8 cellular contexts compared by ENCODE assay signal in the genomic region with DNA sequence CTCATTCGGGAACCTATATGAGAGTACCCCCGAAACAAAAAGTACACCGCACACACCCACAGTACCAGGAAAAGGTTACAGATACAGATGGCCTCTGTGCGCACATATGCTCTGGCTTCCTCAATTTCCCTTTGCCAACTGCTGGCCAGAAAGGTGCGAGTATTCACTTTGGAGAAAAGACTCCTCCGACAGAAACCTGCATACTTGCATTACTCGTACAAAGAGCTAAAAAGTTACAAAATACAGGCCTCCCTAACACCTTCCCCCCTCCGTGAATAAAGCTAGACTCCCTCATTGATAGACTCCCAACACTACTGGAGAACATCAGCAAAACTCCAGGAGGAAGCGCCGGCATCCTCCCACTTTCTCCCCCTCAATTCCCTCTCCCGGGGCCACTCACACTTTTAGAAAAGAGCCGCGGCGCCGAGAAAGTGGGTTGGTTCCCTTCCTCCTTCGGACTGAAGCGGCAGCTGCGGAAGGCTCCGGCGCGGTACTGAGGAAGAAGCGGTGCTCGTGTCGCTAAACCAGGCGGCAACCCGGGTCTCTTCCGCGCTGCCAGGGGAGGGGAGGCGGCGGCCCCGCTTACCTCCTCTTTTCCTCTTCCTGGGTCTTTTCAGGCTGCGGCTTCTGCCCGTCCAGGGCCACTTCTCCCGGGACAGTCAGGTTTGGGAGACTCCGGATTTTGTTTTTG. TPM values are rescaled to one million over a fixed set of nuclear protein-coding genes. Genes with fewer than 3 reads are reported as not detected.
DNase-seq lines count a peak whose midpoint lies in the region; ATAC-seq and TF ChIP-seq lines count a peak whose summit lies in the region.

No MANE protein-coding gene starts in this region.

- H3K27me3 ChIP-seq in ACC112 (ENCODE audit: insufficient read depth, low read length): no peaks in the 10 kb centered on the region
- peaks cover 7% of the 10 kb centered on the region; the same call in 1 of the 2 replicates for H3K27me3 ChIP-seq in GM23338 (ENCODE audit: insufficient read depth)
- no peaks in the 10 kb centered on the region for H3K27me3 ChIP-seq in SU-DHL-6 (ENCODE audit: low read length)
- no peaks in the 10 kb centered on the region for H3K27me3 ChIP-seq in smooth muscle cell (ENCODE audit: low read depth)

- H2AFZ ChIP-seq in ACC112 (ENCODE audit: low read length, unreplicated experiment): peak overlapping the region; percentile 49
- H2AFZ ChIP-seq in GM23338: no peak overlapping the region
- peak overlapping the region; percentile 36 for H2AFZ ChIP-seq in SU-DHL-6 (ENCODE audit: low read depth, low read length, severe bottlenecking)
- peak overlapping the region; percentile 26 for H2AFZ ChIP-seq in smooth muscle cell (ENCODE audit: low read depth)

- no peaks in the 10 kb centered on the region for H3F3A ChIP-seq in GM23338 (replicated peaks; ENCODE audit: low read depth)
- no peaks in the 10 kb centered on the region for H3F3A ChIP-seq in SU-DHL-6 (ENCODE audit: insufficient read depth)
- H3F3A ChIP-seq in smooth muscle cell (ENCODE audit: low read depth): no peaks in the 10 kb centered on the region

- H3K36me3 ChIP-seq in ACC112 (ENCODE audit: insufficient read depth, low read length) (peaks cover 5% of the 10 kb centered on the region; the same call in 1 of the 2 replicates), GM23338 (ENCODE audit: insufficient read depth) (no peaks in the 10 kb centered on the region; the same call in none of the 2 replicates), SU-DHL-6 (ENCODE audit: low read length) (peaks cover 15% of the 10 kb centered on the region), smooth muscle cell (ENCODE audit: low read depth) (no peaks in the 10 kb centered on the region)

- H3K4me3 Mint-ChIP-seq in GM23338: peak overlapping the region; percentile 98

- H3K4me1 Mint-ChIP-seq in GM23338: peaks cover 28% of the 10 kb centered on the region

- H3K9ac ChIP-seq in SU-DHL-6 (ENCODE audit: low read length) (peak overlapping the region; percentile 92), smooth muscle cell (ENCODE audit: low read depth) (peak overlapping the region; percentile 95)

- peaks cover 12% of the 10 kb centered on the region for H3K27me3 Mint-ChIP-seq in GM23338 (ENCODE audit: insufficient read depth, low read depth, poor library complexity)

- H3K27ac Mint-ChIP-seq in GM23338: no peak overlapping the region; the same call in 1 of the 2 replicates

- peak overlapping the region; percentile 96 for H3K4me2 ChIP-seq in GM23338
- H3K4me2 ChIP-seq in SU-DHL-6 (ENCODE audit: low read depth, low read length, poor library complexity, severe bottlenecking): peak overlapping the region; percentile 97
- peak overlapping the region; percentile 96 for H3K4me2 ChIP-seq in smooth muscle cell

- H3K9me3 ChIP-seq in SU-DHL-6 (ENCODE audit: insufficient read depth, low read length) (peaks cover 4% of the 10 kb centered on the region; the same call in 1 of the 2 replicates), iPS-18c (ENCODE audit: control insufficient read depth, insufficient read depth, low read length) (peaks cover 3% of the 10 kb centered on the region), smooth muscle cell (replicated peaks; ENCODE audit: low read depth) (no peaks in the 10 kb centered on the region)

- WGBS in smooth muscle cell (ENCODE audit: low lambda C conversion rate): 4% methylated on average over 32 of the region's 35 CpGs

- H3K4me1 ChIP-seq in ACC112 (ENCODE audit: control insufficient read depth, insufficient read depth, low read length, unreplicated experiment): peaks cover 29% of the 10 kb centered on the region
- peaks cover 5% of the 10 kb centered on the region for H3K4me1 ChIP-seq in GM23338 (ENCODE audit: insufficient read depth)
- peaks cover 19% of the 10 kb centered on the region for H3K4me1 ChIP-seq in smooth muscle cell (ENCODE audit: low read depth)

- H3K4me3 ChIP-seq in ACC112 (ENCODE audit: low read depth, low read length): peak overlapping the region; percentile 91
- H3K4me3 ChIP-seq in GM23338: peak overlapping the region; percentile 93
- peak overlapping the region; percentile 99 for H3K4me3 ChIP-seq in SU-DHL-6 (ENCODE audit: insufficient read depth, low read length, poor library complexity, severe bottlenecking)
- H3K4me3 ChIP-seq in astrocyte of the cerebellum (ENCODE audit: low read depth, low read length): peak overlapping the region; percentile 98
- peak overlapping the region; percentile 99 for H3K4me3 ChIP-seq in iPS-18c (ENCODE audit: insufficient read depth, low read depth, low read length)
- H3K4me3 ChIP-seq in smooth muscle cell: peak overlapping the region; percentile 98

- TF ChIP-seq CTCF in GM23338 (conservative IDR thresholded peaks at IDR 0.05; ENCODE audit: low read depth in 2 of 2) (no peak), SU-DHL-6 (IDR thresholded peaks at IDR 0.05; ENCODE audit: insufficient read depth, low read length, poor library complexity, severe bottlenecking) (no peak), astrocyte of the cerebellum (IDR thresholded peaks at IDR 0.05; ENCODE audit: low read depth, low read length, missing control alignments) (no peak), smooth muscle cell (IDR thresholded peaks at IDR 0.05; ENCODE audit: borderline replicate concordance, insufficient read depth, poor library complexity, severe bottlenecking) (no peak)

- peaks cover 38% of the 10 kb centered on the region for H4K20me1 ChIP-seq in GM23338 (replicated peaks; ENCODE audit: insufficient read depth)
- peaks cover 14% of the 10 kb centered on the region for H4K20me1 ChIP-seq in SU-DHL-6 (ENCODE audit: low read depth, low read length)
- H4K20me1 ChIP-seq in smooth muscle cell (ENCODE audit: low read depth): peaks cover 53% of the 10 kb centered on the region

- H3K36me3 Mint-ChIP-seq in GM23338 (ENCODE audit: low read depth): peaks cover 15% of the 10 kb centered on the region

- DNase-seq in GM23338 (ENCODE audit: low spot score) (peak; percentile 64), astrocyte of the cerebellum (ENCODE audit: low read depth) (no peak), smooth muscle cell (lab: John Stamatoyannopoulos, UW; ENCODE audit: unreplicated experiment) (no peak), H4 (ENCODE audit: low spot score) (no peak)

- peak; percentile 12 for ATAC-seq in GM23338
- ATAC-seq in HG03135 (IDR thresholded peaks at IDR 0.05; ENCODE audit: unreplicated experiment): no peak

- peaks cover 6% of the 10 kb centered on the region; the same call in 2 of the 3 replicates for H3K9me3 Mint-ChIP-seq in GM23338

- H3K79me2 ChIP-seq in ACC112 (ENCODE audit: control insufficient read depth, insufficient read depth, low read length, unreplicated experiment): peaks cover 85% of the 10 kb centered on the region
- peaks cover 87% of the 10 kb centered on the region for H3K79me2 ChIP-seq in GM23338 (replicated peaks; ENCODE audit: insufficient read depth)
- H3K79me2 ChIP-seq in SU-DHL-6 (ENCODE audit: insufficient read depth, low read length): peaks cover 91% of the 10 kb centered on the region
- peaks cover 82% of the 10 kb centered on the region for H3K79me2 ChIP-seq in smooth muscle cell (ENCODE audit: low read depth)

- in situ Hi-C loops in astrocyte of the cerebellum (cut with HindIII; ENCODE audit: low sequenced_read_pairs): no loop called here

- H3K9me2 ChIP-seq in GM23338 (ENCODE audit: insufficient read depth) (no peaks in the 10 kb centered on the region), SU-DHL-6 (replicated peaks; ENCODE audit: insufficient read depth, low read length) (no peaks in the 10 kb centered on the region)

- H3K27ac ChIP-seq in ACC112 (ENCODE audit: low read depth, low read length) (no peak overlapping the region), GM23338 (ENCODE audit: low read depth) (no peak overlapping the region), SU-DHL-6 (ENCODE audit: low read depth, low read length) (peak overlapping the region; percentile 62), smooth muscle cell (ENCODE audit: low read depth) (peak overlapping the region; percentile 92)

TF ChIP-seq in GM23338, 12 proteins besides CTCF, POLR2A, EP300 and RAD21:
- TF ChIP-seq JUNB (IDR thresholded peaks at IDR 0.05; ENCODE audit: unreplicated experiment): no peak
TF ChIP-seq in GM23338: peak in this region for 0.

RNA-seq across cellular contexts. Expression of a gene that starts 1.2 kb away (rescaled TPM):
- 33.3 and 34.7 TPM in 2 replicates for total RNA-seq in GM23338 (2014; rRNA removed; shearing (Covaris generic))
- polyA plus RNA-seq in GM23338 (2016; fragmentation: Nextera tagmentation; extraction: Ambion mirVana) (22.0 and 25.8 TPM in 2 replicates), smooth muscle cell (16.4 and 21.6 TPM in 2 replicates)
- 31.6 and 51.3 TPM in 2 replicates for total RNA-seq in smooth muscle cell
- total RNA-seq in H4 (2014; rRNA removed; shearing (Covaris generic)): 10.0 and 17.9 TPM in 2 replicates

Comparison
In these comparisons a context has a peak if more than half of its experiments do, and no peak if none do; other contexts are left out.
1. H3K27ac ChIP-seq: peak in SU-DHL-6 (single experiment) and smooth muscle cell (single experiment); none in ACC112 (single experiment) and GM23338 (single experiment).
2. Peak in every context shown above with its lines, with median percentiles within 50 percentile points of each other: H3K4me3 ChIP-seq and H3K4me2 ChIP-seq.